ENCODE assay signal across 17 cellular contexts in genomic region chr13:68261105-68261504, GRCh38.
DNase-seq lines count a peak whose midpoint lies in the region; ATAC-seq and TF ChIP-seq lines count a peak whose summit lies in the region.
"Had no signal": no experiment of that assay in that cellular context is flagged by ENCODE, and none has a peak within 500 bp of the region (broad histone marks: within the 10 kb centered on the region; RNA-seq: fewer than 3 reads in every experiment).

No MANE protein-coding gene starts in this region.

- DNase-seq in GM10266 (ENCODE audit: extremely low spot score): no peak
- peak; percentile 4 to 19 for DNase-seq in SJCRH30
- peak; percentile 6 for DNase-seq in iPS-NIHi11 (ENCODE audit: low spot score)
- no peak for DNase-seq in activated CD4-positive, alpha-beta T cell treated with anti-CD3 and anti-CD28 coated beads for 36 hours
- DNase-seq: activated CD8-positive, alpha-beta T cell treated with anti-CD3 and anti-CD28 coated beads for 36 hours; kidney glomerular epithelial cell; mesenchymal stem cell; NCI-H2029; NCI-H510A treated with DMSO at 0.1 percent for 48 hours; psoas muscle; T-cell had no signal

- ATAC-seq in GM21423 (IDR thresholded peaks at IDR 0.05; ENCODE audit: unreplicated experiment) (no peak), GM19328 (IDR thresholded peaks at IDR 0.05; ENCODE audit: unreplicated experiment) (no peak)
- no peak for ATAC-seq in activated CD4-positive, alpha-beta T cell treated with anti-CD3 and anti-CD28 coated beads for 36 hours
- ATAC-seq: activated CD8-positive, alpha-beta T cell treated with anti-CD3 and anti-CD28 coated beads for 36 hours; psoas muscle; T-cell had no signal

- H3K4me1 Mint-ChIP-seq in activated CD4-positive, alpha-beta T cell treated with anti-CD3 and anti-CD28 coated beads for 36 hours: no peaks in the 10 kb centered on the region
- H3K4me1 Mint-ChIP-seq: T-cell had no signal

- H3K4me3 ChIP-seq in HEK293 (ENCODE audit: low read depth, low read length) (no peak overlapping the region), SJCRH30 (no peak overlapping the region)
- H3K4me3 ChIP-seq: BLaER1, psoas muscle, suprapubic skin had no signal

- intact Hi-C loops in activated CD4-positive, alpha-beta T cell treated with anti-CD3 and anti-CD28 coated beads for 36 hours (cut with DNase I, micrococcal nuclease): no loop called here

- no peaks in the 10 kb centered on the region for H3K36me3 Mint-ChIP-seq in activated CD4-positive, alpha-beta T cell treated with anti-CD3 and anti-CD28 coated beads for 36 hours (ENCODE audit: low read depth)
- H3K36me3 Mint-ChIP-seq: T-cell had no signal

- TF ChIP-seq CTCF in GM10266 (IDR thresholded peaks at IDR 0.05; ENCODE audit: control insufficient read depth, insufficient read depth, low read depth, missing control alignments) (peak; percentile 1), HEK293 (tag by site-specific recombination; IDR thresholded peaks at IDR 0.05) (no peak)

- CTCF ChIA-PET in HEK293 (lab: Yijun Ruan, JAX): interaction anchor here (0.5 to 1.0 kb wide), 5 partner anchors 24 to 1000 kb away, joined by 3 to 4 read pairs (median 3); no protein-coding TSS in a partner anchor
- CTCF ChIA-PET in activated CD4-positive, alpha-beta T cell treated with anti-CD3 and anti-CD28 coated beads for 36 hours (lab: Charles Lee): no interaction called here

- H3K36me3 ChIP-seq in HEK293 (ENCODE audit: control insufficient read depth in 2 of 2, insufficient read depth in 1 of 2, low read length in 2 of 2) (no peaks in the 10 kb centered on the region), SJCRH30 (no peaks in the 10 kb centered on the region)
- H3K36me3 ChIP-seq: BLaER1, suprapubic skin had no signal

- no peak overlapping the region for H3K27ac ChIP-seq in HEK293 (ENCODE audit: extremely low read depth, low read depth, low read length)
- H3K27ac ChIP-seq in SJCRH30: no peak overlapping the region
- H3K27ac ChIP-seq: BLaER1, psoas muscle, suprapubic skin, VCaP had no signal

- H3K9me3 ChIP-seq in HEK293 (ENCODE audit: control insufficient read depth, insufficient read depth, low read depth, low read length): no peaks in the 10 kb centered on the region
- H3K9me3 ChIP-seq in SJCRH30 (replicated peaks): no peaks in the 10 kb centered on the region
- H3K9me3 ChIP-seq: BLaER1, psoas muscle, suprapubic skin had no signal

- peaks cover 3% of the 10 kb centered on the region for H3K9me3 Mint-ChIP-seq in activated CD4-positive, alpha-beta T cell treated with anti-CD3 and anti-CD28 coated beads for 36 hours (ENCODE audit: low read depth)

- no peaks in the 10 kb centered on the region for H3K27me3 ChIP-seq in SJCRH30
- H3K27me3 ChIP-seq: BLaER1, suprapubic skin had no signal

- H3K27me3 Mint-ChIP-seq in activated CD4-positive, alpha-beta T cell treated with anti-CD3 and anti-CD28 coated beads for 36 hours: no peaks in the 10 kb centered on the region
- H3K27me3 Mint-ChIP-seq: activated CD8-positive, alpha-beta T cell treated with anti-CD3 and anti-CD28 coated beads for 36 hours; T-cell had no signal

- H3K4me1 ChIP-seq in HEK293 (ENCODE audit: control insufficient read depth, insufficient read depth, low read length) (no peaks in the 10 kb centered on the region), SJCRH30 (peaks cover 4% of the 10 kb centered on the region; the same call in 1 of the 2 replicates)
- H3K4me1 ChIP-seq: BLaER1, psoas muscle, suprapubic skin had no signal

- H3K27ac Mint-ChIP-seq in activated CD4-positive, alpha-beta T cell treated with anti-CD3 and anti-CD28 coated beads for 36 hours: no peak overlapping the region
- H3K27ac Mint-ChIP-seq: activated CD8-positive, alpha-beta T cell treated with anti-CD3 and anti-CD28 coated beads for 36 hours; T-cell had no signal

- POLR2A ChIA-PET in HEK293 (lab: Yijun Ruan, JAX): no interaction called here
- POLR2A ChIA-PET in activated CD4-positive, alpha-beta T cell treated with anti-CD3 and anti-CD28 coated beads for 36 hours (lab: Charles Lee): no interaction called here

- H3K4me3 Mint-ChIP-seq in activated CD4-positive, alpha-beta T cell treated with anti-CD3 and anti-CD28 coated beads for 36 hours: no peak overlapping the region
- H3K4me3 Mint-ChIP-seq: activated CD8-positive, alpha-beta T cell treated with anti-CD3 and anti-CD28 coated beads for 36 hours; T-cell had no signal

TF ChIP-seq in HEK293, 187 proteins besides CTCF, POLR2A, EP300 and RAD21:
- TF ChIP-seq MZF1 (tag by site-specific recombination; IDR thresholded peaks at IDR 0.05; ENCODE audit: borderline replicate concordance): no peak
- no peak for TF ChIP-seq ZNF561 (tag by site-specific recombination; IDR thresholded peaks at IDR 0.05; ENCODE audit: borderline replicate concordance)
- TF ChIP-seq ZNF660 (tag by site-specific recombination; IDR thresholded peaks at IDR 0.05): 0 out of 2 replicates have a peak, but pooled peaks have one; percentile 51
- no peak for TF ChIP-seq ZNF501 (tag by site-specific recombination; IDR thresholded peaks at IDR 0.05)
- TF ChIP-seq KLF17 (tag by site-specific recombination; IDR thresholded peaks at IDR 0.05): no peak

Comparison
In these comparisons a context has a peak if more than half of its experiments do, and no peak if none do; other contexts are left out.
1. DNase-seq: peak in SJCRH30 (2 of 2) and iPS-NIHi11 (single experiment); none in GM10266 (single experiment) and activated CD4-positive, alpha-beta T cell treated with anti-CD3 and anti-CD28 coated beads for 36 hours (single experiment).